Comparison of ENCODE assay signal across 8 cellular contexts in genomic region chr11:67268036-67268683, GRCh38. TPM values are rescaled to one million over a fixed set of nuclear protein-coding genes. Genes with fewer than 3 reads are reported as not detected.
DNase-seq lines count a peak whose midpoint lies in the region; ATAC-seq, FAIRE-seq and TF ChIP-seq lines count a peak whose summit lies in the region.

No MANE protein-coding gene starts in this region.

- peak overlapping the region; percentile 99 for H3K4me2 ChIP-seq in astrocyte (ENCODE audit: low read length)

- peaks cover 5% of the 10 kb centered on the region for H3K27me3 Mint-ChIP-seq in astrocyte (ENCODE audit: low read depth, unreplicated experiment)

- peaks cover 63% of the 10 kb centered on the region for H4K20me1 ChIP-seq in astrocyte (ENCODE audit: insufficient read depth, low read length)

- H3K27me3 ChIP-seq in astrocyte (ENCODE audit: insufficient read depth, low read length) (no peaks in the 10 kb centered on the region), lung (ENCODE audit: control insufficient read depth, insufficient read depth) (no peaks in the 10 kb centered on the region), suprapubic skin (no peaks in the 10 kb centered on the region), brain microvascular endothelial cell (replicated peaks) (no peaks in the 10 kb centered on the region)

- peak overlapping the region; percentile 83 for H3K9ac ChIP-seq in astrocyte (ENCODE audit: low read length)

- in situ Hi-C loops in brain microvascular endothelial cell (cut with HindIII; ENCODE audit: low pct_ligation_motif_present, low sequenced_read_pairs) = no loop called here

- H3K4me1 Mint-ChIP-seq in astrocyte (ENCODE audit: low read depth, unreplicated experiment) = peaks cover 20% of the 10 kb centered on the region

- WGBS in lung, 2 donors = 20 to 45% methylated on average over 20 of the region's 20 CpGs
- WGBS in suprapubic skin = 48% methylated on average over 17 of the region's 20 CpGs

- DNase-seq in AML-193 (lab: John Stamatoyannopoulos, UW) = peak; percentile 97
- DNase-seq in OCI-M1 (lab: John Stamatoyannopoulos, UW) = peak; percentile 59
- DNase-seq in astrocyte (ENCODE audit: low read depth) = no peak
- no peak for DNase-seq in lung (ENCODE audit: low spot score)
- DNase-seq in suprapubic skin (ENCODE audit: low spot score in 2 of 2) = no peak
- no peak for DNase-seq in NCI-H1436 treated with DMSO at 0.1 percent for 48 hours (lab: John Stamatoyannopoulos, UW)
- no peak for DNase-seq in brain microvascular endothelial cell

- TF ChIP-seq POLR2A in suprapubic skin (IDR thresholded peaks at IDR 0.05) = no peak

- ATAC-seq in GM21447 (IDR thresholded peaks at IDR 0.05; ENCODE audit: unreplicated experiment) = peak; percentile 53
- ATAC-seq in lung (ENCODE audit: insufficient read depth, low FRiP score) = no peak

- no peak overlapping the region for H2AFZ ChIP-seq in astrocyte (ENCODE audit: low read depth, low read length)

- H3K4me3 ChIP-seq in astrocyte (ENCODE audit: insufficient read depth, low read depth, low read length) (peak overlapping the region; percentile 70), lung (peak overlapping the region; percentile 10), suprapubic skin (peak overlapping the region; percentile 95), brain microvascular endothelial cell (ENCODE audit: low read depth, low read length) (no peak overlapping the region)

- H3K9me3 ChIP-seq in astrocyte (ENCODE audit: insufficient read depth, low read depth, low read length) = no peaks in the 10 kb centered on the region
- no peaks in the 10 kb centered on the region for H3K9me3 ChIP-seq in lung (ENCODE audit: control insufficient read depth in 2 of 2, insufficient read depth in 1 of 2, low read length in 1 of 2)
- no peaks in the 10 kb centered on the region for H3K9me3 ChIP-seq in suprapubic skin

- peaks cover 72% of the 10 kb centered on the region for H3K79me2 ChIP-seq in astrocyte (ENCODE audit: insufficient read depth, low read length)

- H3K4me3 Mint-ChIP-seq in astrocyte (ENCODE audit: unreplicated experiment) = peak overlapping the region; percentile 94

- H3K36me3 Mint-ChIP-seq in astrocyte (ENCODE audit: low read depth, unreplicated experiment) = peaks cover 4% of the 10 kb centered on the region

- H3K36me3 ChIP-seq in astrocyte (ENCODE audit: insufficient read depth, low read length) (no peaks in the 10 kb centered on the region), lung (ENCODE audit: control insufficient read depth in 2 of 2, insufficient read depth in 2 of 2, low read length in 2 of 2) (peaks cover 0 to 8% of the 10 kb centered on the region in 2 donors), suprapubic skin (no peaks in the 10 kb centered on the region), brain microvascular endothelial cell (replicated peaks) (peaks cover 11% of the 10 kb centered on the region)

- TF ChIP-seq EP300 in suprapubic skin (IDR thresholded peaks at IDR 0.05) = no peak

- H3K27ac ChIP-seq in astrocyte (ENCODE audit: low read depth, low read length) = no peak overlapping the region
- peak overlapping the region in 1 of 2 donors; percentile 83 for H3K27ac ChIP-seq in lung (ENCODE audit: low read depth in 1 of 2, low read length in 1 of 2)
- peak overlapping the region; percentile 91 for H3K27ac ChIP-seq in suprapubic skin
- no peak overlapping the region for H3K27ac ChIP-seq in brain microvascular endothelial cell

- peaks cover 34% of the 10 kb centered on the region for H3K4me1 ChIP-seq in astrocyte (ENCODE audit: insufficient read depth, low read length)
- peaks cover 13 to 46% of the 10 kb centered on the region in 2 donors for H3K4me1 ChIP-seq in lung (ENCODE audit: control insufficient read depth in 2 of 2, insufficient read depth in 2 of 2, low read length in 2 of 2)
- H3K4me1 ChIP-seq in suprapubic skin = peaks cover 93% of the 10 kb centered on the region

- no peaks in the 10 kb centered on the region for H3K9me3 Mint-ChIP-seq in astrocyte (ENCODE audit: unreplicated experiment)

- H3K27ac Mint-ChIP-seq in astrocyte (ENCODE audit: unreplicated experiment) = no peak overlapping the region

- TF ChIP-seq CTCF in astrocyte (IDR thresholded peaks at IDR 0.05; ENCODE audit: insufficient read depth, low read depth, low read length) = no peak
- no peak for TF ChIP-seq CTCF in lung (IDR thresholded peaks at IDR 0.05; ENCODE audit: control extremely low read depth, extremely low read depth)
- no peak for TF ChIP-seq CTCF in suprapubic skin (IDR thresholded peaks at IDR 0.05)
- no peak for TF ChIP-seq CTCF in brain microvascular endothelial cell (IDR thresholded peaks at IDR 0.05; ENCODE audit: low read depth, low read length, missing control alignments)

- FAIRE-seq in astrocyte (lab: Jason Lieb, UNC) = no peak

RNA-seq across cellular contexts. Expression of gene GRK2, which starts 1.9 kb away (rescaled TPM):
- total RNA-seq in astrocyte (27.2 and 34.0 TPM in 2 replicates), lung (10 to 100 TPM; 37.1 to 99.8 TPM), suprapubic skin (100 to 1,000 TPM in 2 of 4 donors, 10 to 100 TPM in 2; 84.3 to 157 (median 105) TPM)
- polyA plus RNA-seq in lung = 100 to 1,000 TPM in 1 of 2 donors, 10 to 100 TPM in 1; 95.2 to 130 TPM

RNA-seq across cellular contexts. Expression of gene ANKRD13D, which starts 20.9 kb away (rescaled TPM):
- total RNA-seq in astrocyte = 39.4 and 40.8 TPM in 2 replicates
- total RNA-seq in lung = 10 to 100 TPM; 35.9 to 86.2 TPM
- polyA plus RNA-seq in lung = 10 to 100 TPM; 55.8 to 65.3 TPM
- 100 to 1,000 TPM in 1 of 4 donors, 10 to 100 TPM in 3; 55.7 to 154 (median 77.2) TPM for total RNA-seq in suprapubic skin

RNA-seq across cellular contexts. Expression of gene SSH3, which starts 35.2 kb away (rescaled TPM):
- total RNA-seq in astrocyte (19.1 and 20.1 TPM in 2 replicates), lung (10 to 100 TPM; 31.4 to 42.7 TPM), suprapubic skin (100 to 1,000 TPM in 1 of 4 donors, 10 to 100 TPM in 3; 49.4 to 107 (median 63.9) TPM)
- polyA plus RNA-seq in lung = 10 to 100 TPM; 19.0 to 23.0 TPM

Comparison
In these comparisons a context has a peak if more than half of its experiments do, and no peak if none do; other contexts are left out.
1. DNase-seq: peak in AML-193 (2 of 2) and OCI-M1 (single experiment); none in astrocyte (single experiment), lung (single experiment), suprapubic skin (0 of 2), NCI-H1436 treated with DMSO at 0.1 percent for 48 hours (single experiment) and brain microvascular endothelial cell (single experiment).